In the genomic region with DNA sequence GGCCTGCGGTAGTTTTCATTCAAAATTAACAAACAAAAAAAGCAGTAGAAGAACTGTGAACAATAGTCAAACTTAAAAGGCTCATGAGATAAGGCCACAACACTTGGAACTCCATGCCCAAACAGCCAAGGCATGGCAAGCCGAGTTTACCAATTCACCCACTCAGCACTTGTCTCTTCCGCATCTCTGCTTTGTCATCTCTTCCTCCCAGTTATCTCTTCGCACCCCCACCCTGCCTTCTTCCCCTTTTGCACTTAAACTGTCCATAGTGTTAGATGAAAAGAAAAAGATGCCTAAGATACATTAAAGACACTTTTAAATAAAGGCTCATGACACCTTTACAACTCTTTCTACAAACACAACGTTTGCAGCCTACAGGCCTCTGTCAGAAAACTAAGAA, we compare ENCODE assay signal across 17 cellular contexts. TPM values are rescaled to one million over a fixed set of nuclear protein-coding genes. Genes with fewer than 3 reads are reported as not detected.
DNase-seq lines count a peak whose midpoint lies in the region; ATAC-seq and TF ChIP-seq lines count a peak whose summit lies in the region.
"Had no signal": no experiment of that assay in that cellular context is flagged by ENCODE, and none has a peak within 500 bp of the region (broad histone marks: within the 10 kb centered on the region; RNA-seq: fewer than 3 reads in every experiment).

No MANE protein-coding gene starts in this region.

- H3K27me3 Mint-ChIP-seq in CD14-positive monocyte (ENCODE audit: low read depth in 3 of 3): peaks cover 0 to 3% (median 0%) of the 10 kb centered on the region in 3 donors
- no peaks in the 10 kb centered on the region for H3K27me3 Mint-ChIP-seq in memory B cell
- peaks cover under 1 to 16% (median 7%) of the 10 kb centered on the region in 3 donors for H3K27me3 Mint-ChIP-seq in immature natural killer cell (ENCODE audit: low read depth in 3 of 3)

- ATAC-seq in memory B cell (ENCODE audit: low read depth) (peak; percentile 86), HG03108 (IDR thresholded peaks at IDR 0.05; ENCODE audit: unreplicated experiment) (no peak)
- ATAC-seq: Panc1, right cardiac atrium, SK-N-SH treated with all-trans-retinoic acid at 6 μM for 48 hours had no signal

- no peak for TF ChIP-seq CTCF in CD14-positive monocyte (IDR thresholded peaks at IDR 0.05)

- H3K27ac Mint-ChIP-seq in CD14-positive monocyte: peak overlapping the region in 5 of 7 donors; percentile 28 to 83 (median 60)
- peak overlapping the region; percentile 75 for H3K27ac Mint-ChIP-seq in memory B cell
- H3K27ac Mint-ChIP-seq in immature natural killer cell: no peak overlapping the region
- H3K27ac Mint-ChIP-seq: H9 had no signal

- intact Hi-C loops in CD14-positive monocyte (cut with micrococcal nuclease): no loop called here

- DNase-seq in CD14-positive monocyte (ENCODE audit: low spot score): peak; percentile 75
- peak; percentile 54 to 72 for DNase-seq in Kasumi-1 (lab: John Stamatoyannopoulos, UW)
- peak; percentile 59 for DNase-seq in SKM-1 treated with dmso at 0.1 percent for 144 hours (lab: John Stamatoyannopoulos, UW; ENCODE audit: unreplicated experiment)
- DNase-seq in memory B cell (ENCODE audit: low spot score in 2 of 2): peak in 1 of 2 donors; percentile 34
- no peak for DNase-seq in KG1 (lab: John Stamatoyannopoulos, UW)
- no peak for DNase-seq in immature natural killer cell
- DNase-seq in Ammon's horn (ENCODE audit: low spot score): no peak
- DNase-seq: H9, kidney glomerular epithelial cell, MM.1S, NCI-H2081 treated with DMSO at 0.1 percent for 48 hours, NCI-H524 treated with DMSO at 0.1 percent for 48 hours, right cardiac atrium, uterus had no signal

- H3K9me3 Mint-ChIP-seq in CD14-positive monocyte (peaks cover 0 to 3% (median 0%) of the 10 kb centered on the region in 7 donors), memory B cell (no peaks in the 10 kb centered on the region), immature natural killer cell (no peaks in the 10 kb centered on the region)
- H3K9me3 Mint-ChIP-seq: H9 had no signal

- H3K36me3 Mint-ChIP-seq in CD14-positive monocyte: peaks cover 95 to 96% of the 10 kb centered on the region in 2 donors
- peaks cover 51% of the 10 kb centered on the region for H3K36me3 Mint-ChIP-seq in memory B cell
- peaks cover 33 to 75% (median 50%) of the 10 kb centered on the region in 3 donors for H3K36me3 Mint-ChIP-seq in immature natural killer cell

- peaks cover 65% of the 10 kb centered on the region for H3K4me1 Mint-ChIP-seq in CD14-positive monocyte
- peaks cover 69% of the 10 kb centered on the region for H3K4me1 Mint-ChIP-seq in memory B cell
- H3K4me1 Mint-ChIP-seq in immature natural killer cell: peaks cover 30 to 61% of the 10 kb centered on the region in 2 donors

- H3K4me3 Mint-ChIP-seq in CD14-positive monocyte (peak overlapping the region; percentile 14 to 78), memory B cell (peak overlapping the region; percentile 6), immature natural killer cell (no peak overlapping the region)
- H3K4me3 Mint-ChIP-seq: H9 had no signal

RNA-seq across cellular contexts. Expression of a gene that starts 11.1 kb away (rescaled TPM):
- polyA plus RNA-seq in CD14-positive monocyte: 10 to 100 TPM; 12.8 to 23.6 TPM
- polyA plus RNA-seq in immature natural killer cell: 10 to 100 TPM in 1 of 3 donors, 1 to 10 TPM in 1, under 1 TPM in 1; 0.06 to 18.6 (median 3.9) TPM

Comparison
In these comparisons a context has a peak if more than half of its experiments do, and no peak if none do; other contexts are left out.
1. DNase-seq: peak in CD14-positive monocyte (single experiment), Kasumi-1 (2 of 2) and SKM-1 treated with dmso at 0.1 percent for 144 hours (single experiment); none in KG1 (single experiment), immature natural killer cell (0 of 3) and Ammon's horn (single experiment).
2. H3K27ac Mint-ChIP-seq: peak in CD14-positive monocyte (5 of 7) and memory B cell (single experiment); none in immature natural killer cell (0 of 6).
3. H3K4me3 Mint-ChIP-seq: peak in CD14-positive monocyte (2 of 2) and memory B cell (single experiment); none in immature natural killer cell (0 of 5).